Comparison of ENCODE assay signal across 1 cellular context in genomic region chr20:31678389-31679356, GRCh38.
TF ChIP-seq lines count a peak whose summit lies in the region.

No MANE protein-coding gene starts in this region.

TF ChIP-seq in HepG2, 621 proteins besides CTCF, POLR2A, EP300 and RAD21 (continued from another document and continues in another):
- no peak; the same call in 1 of the 2 replicates for TF ChIP-seq IRX3 (CRISPR knock-in tag; IDR thresholded peaks at IDR 0.05; ENCODE audit: borderline replicate concordance, low read depth)
- 0 out of 2 replicates have a peak, but pooled peaks have one; percentile 13 for TF ChIP-seq ZNF24 (IDR thresholded peaks at IDR 0.05)
- TF ChIP-seq ZNF672 (CRISPR knock-in tag; IDR thresholded peaks at IDR 0.05) = no peak
- no peak for TF ChIP-seq ZNF724P (CRISPR knock-in tag; IDR thresholded peaks at IDR 0.05; ENCODE audit: borderline replicate concordance)
- no peak for TF ChIP-seq ZNF354B (CRISPR knock-in tag; IDR thresholded peaks at IDR 0.05)
- TF ChIP-seq GPN1 (CRISPR knock-in tag; IDR thresholded peaks at IDR 0.05; ENCODE audit: borderline replicate concordance) = no peak
- no peak for TF ChIP-seq ZFY (CRISPR knock-in tag; IDR thresholded peaks at IDR 0.05)
- no peak for TF ChIP-seq SRF (IDR thresholded peaks at IDR 0.05; ENCODE audit: low read depth, low read length)
- TF ChIP-seq MEF2D (CRISPR knock-in tag; IDR thresholded peaks at IDR 0.05) = peak; percentile 60; the same call in 1 of the 2 replicates
- TF ChIP-seq MAFF (IDR thresholded peaks at IDR 0.05; ENCODE audit: low read depth, low read length) = no peak
- TF ChIP-seq KLF9 (CRISPR knock-in tag; IDR thresholded peaks at IDR 0.05; ENCODE audit: low read depth) = no peak
- no peak for TF ChIP-seq ZNF34 (CRISPR knock-in tag; IDR thresholded peaks at IDR 0.05; ENCODE audit: borderline replicate concordance)
- no peak for TF ChIP-seq ZNF556 (CRISPR knock-in tag; IDR thresholded peaks at IDR 0.05; ENCODE audit: borderline replicate concordance)
- no peak for TF ChIP-seq ZMYM3 (CRISPR knock-in tag; IDR thresholded peaks at IDR 0.05)
- no peak for TF ChIP-seq ZNF607 (CRISPR knock-in tag; IDR thresholded peaks at IDR 0.05; ENCODE audit: borderline replicate concordance)
- no peak for TF ChIP-seq TAF15 (IDR thresholded peaks at IDR 0.05; ENCODE audit: low read depth, low read length, poor library complexity, severe bottlenecking)
- no peak for TF ChIP-seq TSC22D2 (CRISPR knock-in tag; IDR thresholded peaks at IDR 0.05; ENCODE audit: borderline replicate concordance)
- TF ChIP-seq ZMYM4 (CRISPR knock-in tag; IDR thresholded peaks at IDR 0.05) = peak; percentile 71
- TF ChIP-seq NFKBIZ (CRISPR knock-in tag; IDR thresholded peaks at IDR 0.05) = peak; percentile 15; the same call in 1 of the 2 replicates
- TF ChIP-seq ZNF431 (CRISPR knock-in tag; IDR thresholded peaks at IDR 0.05; ENCODE audit: borderline replicate concordance, low read depth) = no peak
- TF ChIP-seq NCOA2 (CRISPR knock-in tag; IDR thresholded peaks at IDR 0.05) = peak; percentile 84
- TF ChIP-seq MAX (IDR thresholded peaks at IDR 0.05) = peak; percentile 33; the same call in 1 of the 2 replicates
- TF ChIP-seq HCFC1 (IDR thresholded peaks at IDR 0.05; ENCODE audit: low read depth, low read length) = no peak
- no peak for TF ChIP-seq REL (CRISPR knock-in tag; conservative IDR thresholded peaks at IDR 0.05)
- no peak for TF ChIP-seq ZNF558 (CRISPR knock-in tag; IDR thresholded peaks at IDR 0.05; ENCODE audit: borderline replicate concordance)
- no peak for TF ChIP-seq GABPA (IDR thresholded peaks at IDR 0.05; ENCODE audit: low read depth, low read length)
- no peak for TF ChIP-seq GABPA (CRISPR knock-in tag; IDR thresholded peaks at IDR 0.05; ENCODE audit: low read depth)
- peak; percentile 70; the same call in 1 of the 2 replicates for TF ChIP-seq PHF21A (CRISPR knock-in tag; IDR thresholded peaks at IDR 0.05)
- no peak for TF ChIP-seq ZNF329 (CRISPR knock-in tag; IDR thresholded peaks at IDR 0.05; ENCODE audit: low read depth)
- no peak for TF ChIP-seq STAT5B (CRISPR knock-in tag; IDR thresholded peaks at IDR 0.05)
- TF ChIP-seq KLF15 (CRISPR knock-in tag; IDR thresholded peaks at IDR 0.05; ENCODE audit: borderline replicate concordance) = no peak
- no peak; the same call in 1 of the 2 replicates for TF ChIP-seq ZNF761 (CRISPR knock-in tag; conservative IDR thresholded peaks at IDR 0.05)
- no peak for TF ChIP-seq ZNF839 (CRISPR knock-in tag; IDR thresholded peaks at IDR 0.05; ENCODE audit: borderline replicate concordance)
- no peak; the same call in 1 of the 2 replicates for TF ChIP-seq ZBTB7B (CRISPR knock-in tag; IDR thresholded peaks at IDR 0.05)
- TF ChIP-seq ZNF576 (CRISPR knock-in tag; IDR thresholded peaks at IDR 0.05) = no peak
- no peak for TF ChIP-seq HOXD1 (CRISPR knock-in tag; IDR thresholded peaks at IDR 0.05)
- TF ChIP-seq HNF1B (CRISPR knock-in tag; IDR thresholded peaks at IDR 0.05) = no peak
- no peak for TF ChIP-seq SATB2 (CRISPR knock-in tag; IDR thresholded peaks at IDR 0.05)
- TF ChIP-seq MAF1 (CRISPR knock-in tag; IDR thresholded peaks at IDR 0.05; ENCODE audit: borderline replicate concordance) = no peak
- TF ChIP-seq TFE3 (CRISPR knock-in tag; IDR thresholded peaks at IDR 0.05) = no peak
- no peak for TF ChIP-seq ZBTB44 (CRISPR knock-in tag; IDR thresholded peaks at IDR 0.05)
- no peak for TF ChIP-seq ZNF784 (CRISPR knock-in tag; IDR thresholded peaks at IDR 0.05; ENCODE audit: borderline replicate concordance)
- no peak for TF ChIP-seq ZNF275 (CRISPR knock-in tag; IDR thresholded peaks at IDR 0.05; ENCODE audit: borderline replicate concordance)
- TF ChIP-seq RNF219 (CRISPR knock-in tag; IDR thresholded peaks at IDR 0.05) = no peak
- TF ChIP-seq TEAD2 (CRISPR knock-in tag; IDR thresholded peaks at IDR 0.05) = no peak
- no peak for TF ChIP-seq ATRX (CRISPR knock-in tag; IDR thresholded peaks at IDR 0.05; ENCODE audit: borderline replicate concordance)
- TF ChIP-seq WIZ (CRISPR knock-in tag; IDR thresholded peaks at IDR 0.05) = no peak
- TF ChIP-seq SALL2 (CRISPR knock-in tag; IDR thresholded peaks at IDR 0.05) = no peak
- peak; percentile 31; the same call in 1 of the 2 replicates for TF ChIP-seq SMC3 (IDR thresholded peaks at IDR 0.05; ENCODE audit: low read length)
- TF ChIP-seq ZNF235 (CRISPR knock-in tag; IDR thresholded peaks at IDR 0.05; ENCODE audit: borderline replicate concordance) = no peak
- 0 out of 2 replicates have a peak, but pooled peaks have one; percentile 19 for TF ChIP-seq PHF8 (CRISPR knock-in tag; IDR thresholded peaks at IDR 0.05)
- no peak for TF ChIP-seq GMEB2 (CRISPR knock-in tag; IDR thresholded peaks at IDR 0.05; ENCODE audit: low read depth)
- TF ChIP-seq ZNF350 (CRISPR knock-in tag; IDR thresholded peaks at IDR 0.05; ENCODE audit: borderline replicate concordance, low read depth) = no peak
- no peak for TF ChIP-seq PREB (CRISPR knock-in tag; IDR thresholded peaks at IDR 0.05)
- no peak for TF ChIP-seq GPBP1L1 (CRISPR knock-in tag; IDR thresholded peaks at IDR 0.05)
- TF ChIP-seq MBNL3 (CRISPR knock-in tag; conservative IDR thresholded peaks at IDR 0.05) = no peak
- no peak for TF ChIP-seq DRAP1 (CRISPR knock-in tag; IDR thresholded peaks at IDR 0.05)
- no peak for TF ChIP-seq E2F5 (CRISPR knock-in tag; conservative IDR thresholded peaks at IDR 0.05)
- TF ChIP-seq RAD51 (IDR thresholded peaks at IDR 0.05; ENCODE audit: borderline replicate concordance) = no peak
- TF ChIP-seq ZNF746 (CRISPR knock-in tag; IDR thresholded peaks at IDR 0.05) = no peak
